In genomic region chr2:100381240-100381639, GRCh38 we compare ENCODE assay signal across 8 cellular contexts. TPM values are rescaled to one million over a fixed set of nuclear protein-coding genes. Genes with fewer than 3 reads are reported as not detected.
DNase-seq lines count a peak whose midpoint lies in the region; ATAC-seq and TF ChIP-seq lines count a peak whose summit lies in the region.

No MANE protein-coding gene starts in this region.

- intact Hi-C loops in esophagus squamous epithelium (cut with DNase I) = no loop called here

- WGBS in esophagus squamous epithelium, 2 donors = 25 to 26% methylated on average over 3 to 4 of the region's 4 CpGs

- no peak overlapping the region for H3K4me3 ChIP-seq in AG04450 (ENCODE audit: low read depth, low read length)
- H3K4me3 ChIP-seq in OCI-LY3 (ENCODE audit: low read length) = peak overlapping the region; percentile 56
- H3K4me3 ChIP-seq in esophagus squamous epithelium = no peak overlapping the region

- peaks cover 17% of the 10 kb centered on the region for H3K27me3 ChIP-seq in AG04450 (ENCODE audit: control insufficient read depth, insufficient read depth, low read length)
- H3K27me3 ChIP-seq in OCI-LY3 (ENCODE audit: low read depth, low read length) = no peaks in the 10 kb centered on the region
- peaks cover 0 to 9% (median 0%) of the 10 kb centered on the region in 4 donors for H3K27me3 ChIP-seq in esophagus squamous epithelium

- CTCF ChIA-PET in AG04450 (lab: Charles Lee) = interaction anchor here (0.5 to 15.9 kb wide), 40 partner anchors 9 to 773 kb away, joined by 3 to 474 read pairs (median 6); no protein-coding TSS in a partner anchor

- H3K4me1 Mint-ChIP-seq in nephron progenitor cell = no peaks in the 10 kb centered on the region

- H3K4me3 Mint-ChIP-seq in nephron progenitor cell = no peak overlapping the region

- DNase-seq in AG04450 (ENCODE audit: low read depth, low spot score) (peak; percentile 48), HT-29 (ENCODE audit: low spot score) (peak; percentile 89), esophagus squamous epithelium (lab: John Stamatoyannopoulos, UW) (peak; percentile 4), nephron progenitor cell (peak; percentile 92)
- DNase-seq in activated CD8-positive, alpha-beta memory T cell treated with anti-CD3 and anti-CD28 coated beads, Interleukin-2, amount 50 U/mL, for 4 hours = peak; percentile 70
- DNase-seq in stimulated activated naive CD4-positive, alpha-beta T cell treated with Interleukin-2 at 50 U/mL for 16 hours (lab: John Stamatoyannopoulos, UW) = peak; percentile 58

- H3K4me1 ChIP-seq in OCI-LY3 (ENCODE audit: low read length) (peaks cover 15% of the 10 kb centered on the region), esophagus squamous epithelium (peaks cover 0 to 5% (median 0%) of the 10 kb centered on the region in 3 donors)

- H3K4me2 ChIP-seq in OCI-LY3 (ENCODE audit: low read length) = peak overlapping the region; percentile 79

- H3K9me3 ChIP-seq in AG04450 (ENCODE audit: control insufficient read depth, insufficient read depth, low read length) (no peaks in the 10 kb centered on the region), OCI-LY3 (ENCODE audit: insufficient read depth, low read length) (no peaks in the 10 kb centered on the region), esophagus squamous epithelium (no peaks in the 10 kb centered on the region)

- no peaks in the 10 kb centered on the region for H3K79me2 ChIP-seq in OCI-LY3 (ENCODE audit: low read length)

- ATAC-seq in GM18508 (IDR thresholded peaks at IDR 0.05; ENCODE audit: insufficient read depth, unreplicated experiment) = peak; percentile 63

- H2AFZ ChIP-seq in OCI-LY3 (ENCODE audit: low read depth, low read length) = peak overlapping the region; percentile 48; the same call in 1 of the 2 replicates

- no peak overlapping the region for H3K27ac Mint-ChIP-seq in nephron progenitor cell

- H4K20me1 ChIP-seq in OCI-LY3 (ENCODE audit: insufficient read depth, low read length) = no peaks in the 10 kb centered on the region

- H3K27ac ChIP-seq in AG04450 (ENCODE audit: low read depth, low read length) (no peak overlapping the region), OCI-LY3 (ENCODE audit: low read length) (peak overlapping the region; percentile 58; the same call in 1 of the 2 replicates), esophagus squamous epithelium (no peak overlapping the region)

- TF ChIP-seq POLR2A in esophagus squamous epithelium (IDR thresholded peaks at IDR 0.05) = no peak

- no peaks in the 10 kb centered on the region for H3K36me3 Mint-ChIP-seq in nephron progenitor cell (ENCODE audit: low read depth)

- TF ChIP-seq CTCF in AG04450 (IDR thresholded peaks at IDR 0.05; ENCODE audit: low read depth, low read length) (peak; percentile 94), OCI-LY3 (IDR thresholded peaks at IDR 0.05; ENCODE audit: low read depth, low read length) (peak; percentile 92), esophagus squamous epithelium (IDR thresholded peaks at IDR 0.05) (peak; percentile 77 to 93 (median 88)), nephron progenitor cell (IDR thresholded peaks at IDR 0.05) (peak; percentile 96)

- POLR2A ChIA-PET in AG04450 (lab: Yijun Ruan, JAX) = interaction anchor here (0.5 to 1.1 kb wide), 2 partner anchors 118 to 936 kb away, joined by 3 to 6 read pairs; no protein-coding TSS in a partner anchor

- peak overlapping the region; percentile 19; the same call in 1 of the 2 replicates for H3K9ac ChIP-seq in OCI-LY3 (ENCODE audit: low read length)

- H3K27me3 Mint-ChIP-seq in nephron progenitor cell (ENCODE audit: low read depth, poor library complexity) = peaks cover 10% of the 10 kb centered on the region

- H3K9me3 Mint-ChIP-seq in nephron progenitor cell = no peaks in the 10 kb centered on the region

- H3K36me3 ChIP-seq in OCI-LY3 (replicated peaks; ENCODE audit: low read depth, low read length) = no peaks in the 10 kb centered on the region
- H3K36me3 ChIP-seq in esophagus squamous epithelium = no peaks in the 10 kb centered on the region

RNA-seq across cellular contexts. Expression of gene CHST10, which starts 36.2 kb away (rescaled TPM):
- polyA plus RNA-seq in AG04450 (2011; rRNA removed) = 11.3 and 11.6 TPM in 2 replicates
- polyA minus RNA-seq in AG04450 (2011; rRNA and poly(A)+ RNA removed) = 11.1 and 13.8 TPM in 2 replicates
- total RNA-seq in HT-29 (2014; rRNA removed; shearing (Covaris generic)) = not detected in 2 replicates
- 1 to 10 TPM in 2 of 4 donors, under 1 TPM in 2; 0.53 to 7.0 (median 3.2) TPM for total RNA-seq in esophagus squamous epithelium

RNA-seq across cellular contexts. Expression of gene LONRF2, which starts 58.9 kb away (rescaled TPM):
- 0.83 and 0.98 TPM in 2 replicates for polyA plus RNA-seq in AG04450 (2011; rRNA removed)
- 1.1 and 2.1 TPM in 2 replicates for polyA minus RNA-seq in AG04450 (2011; rRNA and poly(A)+ RNA removed)
- 0.29 and 0.79 TPM in 2 replicates for total RNA-seq in HT-29 (2014; rRNA removed; shearing (Covaris generic))
- 1 to 10 TPM in 2 of 4 donors, under 1 TPM in 2; 0.42 to 6.1 (median 1.0) TPM for total RNA-seq in esophagus squamous epithelium

Comparison
In these comparisons a context has a peak if more than half of its experiments do, and no peak if none do; other contexts are left out.
1. DNase-seq: peak in every context shown above with its lines; median percentile 92 in nephron progenitor cell; 89 in HT-29; 70 in activated CD8-positive, alpha-beta memory T cell treated with anti-CD3 and anti-CD28 coated beads, Interleukin-2, amount 50 U/mL, for 4 hours; 58 in stimulated activated naive CD4-positive, alpha-beta T cell treated with Interleukin-2 at 50 U/mL for 16 hours; 48 in AG04450; 4 in esophagus squamous epithelium.